9 cellular contexts compared by ENCODE assay signal in genomic region chrX:133171962-133172708, GRCh38. TPM values are rescaled to one million over a fixed set of nuclear protein-coding genes. Genes with fewer than 3 reads are reported as not detected.
DNase-seq lines count a peak whose midpoint lies in the region; ATAC-seq, FAIRE-seq and TF ChIP-seq lines count a peak whose summit lies in the region.
"Had no signal": no experiment of that assay in that cellular context is flagged by ENCODE, and none has a peak within 500 bp of the region (broad histone marks: within the 10 kb centered on the region; RNA-seq: fewer than 3 reads in every experiment).

No MANE protein-coding gene starts in this region.

- H4K20me1 ChIP-seq in endothelial cell of umbilical vein (replicated peaks; ENCODE audit: control insufficient read depth, extremely low read depth, insufficient read depth, low read length) = no peaks in the 10 kb centered on the region

- no peak for TF ChIP-seq POLR2A in NB4 (IDR thresholded peaks at IDR 0.05; ENCODE audit: extremely low read depth, insufficient read length)
- no peak for TF ChIP-seq POLR2A in endothelial cell of umbilical vein (IDR thresholded peaks at IDR 0.05; ENCODE audit: low read depth, low read length)

- peak; percentile 28 for TF ChIP-seq CTCF in NB4 (IDR thresholded peaks at IDR 0.05; ENCODE audit: low read depth, low read length)
- TF ChIP-seq CTCF in endothelial cell of umbilical vein (IDR thresholded peaks at IDR 0.05; ENCODE audit: extremely low read depth in 1 of 2, insufficient read depth in 1 of 2, low read depth in 1 of 2, low read length in 2 of 2) = peak in 1 of 2 donors; percentile 8

- H3K9ac ChIP-seq in endothelial cell of umbilical vein (replicated peaks; ENCODE audit: extremely low read depth, insufficient read depth, low read length) = no peak overlapping the region
- H3K9ac ChIP-seq: parathyroid adenoma had no signal

- intact Hi-C loops in activated naive CD4-positive, alpha-beta T cell treated with anti-CD3 and anti-CD28 coated beads for 36 hours (cut with micrococcal nuclease) = loop anchor here (5.0 kb wide), 1 partner anchor 535 kb away; no protein-coding TSS in a partner anchor
- intact Hi-C loops in endothelial cell of umbilical vein (cut with micrococcal nuclease) = loop anchor here (5.0 to 10.0 kb wide), 2 partner anchors 167 to 430 kb away; no protein-coding TSS in a partner anchor
- intact Hi-C loops in activated CD4-positive, alpha-beta memory T cell treated with anti-CD3 and anti-CD28 coated beads for 36 hours (cut with micrococcal nuclease) = no loop called here

- H3K4me1 ChIP-seq in endothelial cell of umbilical vein (ENCODE audit: control insufficient read depth, extremely low read depth, insufficient read depth, low read length) = no peaks in the 10 kb centered on the region
- H3K4me1 ChIP-seq: parathyroid adenoma had no signal

- H3K4me3 Mint-ChIP-seq in activated naive CD4-positive, alpha-beta T cell treated with anti-CD3 and anti-CD28 coated beads for 36 hours = no peak overlapping the region
- H3K4me3 Mint-ChIP-seq in activated naive CD4-positive, alpha-beta T cell treated with anti-CD3 and anti-CD28 coated beads, Interleukin-2, amount 10 ng/mL, durations not matched to agents 7 days and 5 days = no peak overlapping the region
- no peak overlapping the region for H3K4me3 Mint-ChIP-seq in stimulated activated naive B cell treated with anti-CD40 and anti-IgM and Interleukin-4, amounts not matched to agents 10 μg/mL and 1 μg/mL and 100 μg/mL, for 72 hours
- H3K4me3 Mint-ChIP-seq in activated CD4-positive, alpha-beta memory T cell treated with anti-CD3 and anti-CD28 coated beads for 36 hours = no peak overlapping the region

- no peaks in the 10 kb centered on the region for H3K36me3 ChIP-seq in endothelial cell of umbilical vein (ENCODE audit: control insufficient read depth in 2 of 2, extremely low read depth in 1 of 2, insufficient read depth in 2 of 2, low read length in 2 of 2)

- no peak for FAIRE-seq in endothelial cell of umbilical vein (lab: Jason Lieb, UNC)

- no peak overlapping the region for H3K4me2 ChIP-seq in endothelial cell of umbilical vein (ENCODE audit: insufficient read depth, low read length)

- H3K9me3 ChIP-seq in endothelial cell of umbilical vein (replicated peaks; ENCODE audit: control insufficient read depth, insufficient read depth, low read length) = no peaks in the 10 kb centered on the region

- DNase-seq in activated naive CD4-positive, alpha-beta T cell treated with anti-CD3 and anti-CD28 coated beads for 36 hours = peak; percentile 4
- no peak for DNase-seq in activated naive CD4-positive, alpha-beta T cell treated with anti-CD3 and anti-CD28 coated beads, Interleukin-2, amount 10 ng/mL, durations not matched to agents 7 days and 5 days
- DNase-seq in NB4 (ENCODE audit: low read depth) (peak; percentile 35), endothelial cell of umbilical vein (ENCODE audit: low read depth, low spot score) (peak; percentile 1)
- DNase-seq in stimulated activated naive B cell treated with anti-CD40 and anti-IgM and Interleukin-4, amounts not matched to agents 10 μg/mL and 1 μg/mL and 100 μg/mL, for 72 hours = no peak
- no peak for DNase-seq in activated CD4-positive, alpha-beta memory T cell treated with anti-CD3 and anti-CD28 coated beads for 36 hours

- H3K27ac Mint-ChIP-seq in activated naive CD4-positive, alpha-beta T cell treated with anti-CD3 and anti-CD28 coated beads for 36 hours = no peak overlapping the region
- no peak overlapping the region for H3K27ac Mint-ChIP-seq in activated naive CD4-positive, alpha-beta T cell treated with anti-CD3 and anti-CD28 coated beads, Interleukin-2, amount 10 ng/mL, durations not matched to agents 7 days and 5 days
- no peak overlapping the region for H3K27ac Mint-ChIP-seq in stimulated activated naive B cell treated with anti-CD40 and anti-IgM and Interleukin-4, amounts not matched to agents 10 μg/mL and 1 μg/mL and 100 μg/mL, for 72 hours
- H3K27ac Mint-ChIP-seq in activated CD4-positive, alpha-beta memory T cell treated with anti-CD3 and anti-CD28 coated beads for 36 hours = no peak overlapping the region

- no peaks in the 10 kb centered on the region for H3K36me3 Mint-ChIP-seq in activated naive CD4-positive, alpha-beta T cell treated with anti-CD3 and anti-CD28 coated beads for 36 hours (ENCODE audit: low read depth)
- H3K36me3 Mint-ChIP-seq in activated naive CD4-positive, alpha-beta T cell treated with anti-CD3 and anti-CD28 coated beads, Interleukin-2, amount 10 ng/mL, durations not matched to agents 7 days and 5 days = no peaks in the 10 kb centered on the region
- no peaks in the 10 kb centered on the region for H3K36me3 Mint-ChIP-seq in stimulated activated naive B cell treated with anti-CD40 and anti-IgM and Interleukin-4, amounts not matched to agents 10 μg/mL and 1 μg/mL and 100 μg/mL, for 72 hours
- H3K36me3 Mint-ChIP-seq in activated CD4-positive, alpha-beta memory T cell treated with anti-CD3 and anti-CD28 coated beads for 36 hours = no peaks in the 10 kb centered on the region

- peak; percentile 48 to 65 for ATAC-seq in stimulated activated naive B cell treated with anti-CD40 and anti-IgM and Interleukin-4, amounts not matched to agents 10 μg/mL and 1 μg/mL and 100 μg/mL, for 72 hours (replicated peaks)
- ATAC-seq in GM19452 (IDR thresholded peaks at IDR 0.05; ENCODE audit: unreplicated experiment) = no peak
- ATAC-seq in HG02763 (IDR thresholded peaks at IDR 0.05; ENCODE audit: unreplicated experiment) = no peak

- no peaks in the 10 kb centered on the region for H3K27me3 ChIP-seq in endothelial cell of umbilical vein (ENCODE audit: control insufficient read depth in 2 of 2, insufficient read depth in 2 of 2, low read length in 2 of 2)

- no peak overlapping the region for H3K4me3 ChIP-seq in NB4 (ENCODE audit: low read depth, low read length)
- H3K4me3 ChIP-seq in endothelial cell of umbilical vein (replicated peaks in 1 of 3; ENCODE audit: insufficient read depth in 1 of 3, low read depth in 1 of 3, low read length in 3 of 3) = no peak overlapping the region

- H3K27ac ChIP-seq in endothelial cell of umbilical vein (ENCODE audit: insufficient read depth, low read depth, low read length) = no peak overlapping the region
- H3K27ac ChIP-seq: parathyroid adenoma had no signal

- dilution Hi-C loops in endothelial cell of umbilical vein (cut with MboI; ENCODE audit: extremely low pct_ligation_motif_present, low sequenced_read_pairs) = no loop called here

- no TSS peak for BruUV-seq in endothelial cell of umbilical vein (replicated peaks; lab: Mats Ljungman, UMichigan)

- no peaks in the 10 kb centered on the region for H3K9me3 Mint-ChIP-seq in activated naive CD4-positive, alpha-beta T cell treated with anti-CD3 and anti-CD28 coated beads for 36 hours
- H3K9me3 Mint-ChIP-seq in activated naive CD4-positive, alpha-beta T cell treated with anti-CD3 and anti-CD28 coated beads, Interleukin-2, amount 10 ng/mL, durations not matched to agents 7 days and 5 days = no peaks in the 10 kb centered on the region
- H3K9me3 Mint-ChIP-seq in stimulated activated naive B cell treated with anti-CD40 and anti-IgM and Interleukin-4, amounts not matched to agents 10 μg/mL and 1 μg/mL and 100 μg/mL, for 72 hours = no peaks in the 10 kb centered on the region
- H3K9me3 Mint-ChIP-seq in activated CD4-positive, alpha-beta memory T cell treated with anti-CD3 and anti-CD28 coated beads for 36 hours = no peaks in the 10 kb centered on the region

- peaks cover 2% of the 10 kb centered on the region for H3K27me3 Mint-ChIP-seq in activated naive CD4-positive, alpha-beta T cell treated with anti-CD3 and anti-CD28 coated beads for 36 hours (ENCODE audit: low read depth)
- H3K27me3 Mint-ChIP-seq in activated naive CD4-positive, alpha-beta T cell treated with anti-CD3 and anti-CD28 coated beads, Interleukin-2, amount 10 ng/mL, durations not matched to agents 7 days and 5 days = no peaks in the 10 kb centered on the region
- peaks cover 0 to 11% of the 10 kb centered on the region in 2 donors for H3K27me3 Mint-ChIP-seq in stimulated activated naive B cell treated with anti-CD40 and anti-IgM and Interleukin-4, amounts not matched to agents 10 μg/mL and 1 μg/mL and 100 μg/mL, for 72 hours
- H3K27me3 Mint-ChIP-seq in activated CD4-positive, alpha-beta memory T cell treated with anti-CD3 and anti-CD28 coated beads for 36 hours = peaks cover 6% of the 10 kb centered on the region

- H2AFZ ChIP-seq in endothelial cell of umbilical vein (ENCODE audit: low read depth, low read length) = no peak overlapping the region
- H2AFZ ChIP-seq: parathyroid adenoma had no signal

- H3K4me1 Mint-ChIP-seq in activated naive CD4-positive, alpha-beta T cell treated with anti-CD3 and anti-CD28 coated beads for 36 hours (ENCODE audit: low read depth) = no peaks in the 10 kb centered on the region
- H3K4me1 Mint-ChIP-seq in activated naive CD4-positive, alpha-beta T cell treated with anti-CD3 and anti-CD28 coated beads, Interleukin-2, amount 10 ng/mL, durations not matched to agents 7 days and 5 days = no peaks in the 10 kb centered on the region
- no peaks in the 10 kb centered on the region for H3K4me1 Mint-ChIP-seq in stimulated activated naive B cell treated with anti-CD40 and anti-IgM and Interleukin-4, amounts not matched to agents 10 μg/mL and 1 μg/mL and 100 μg/mL, for 72 hours
- no peaks in the 10 kb centered on the region for H3K4me1 Mint-ChIP-seq in activated CD4-positive, alpha-beta memory T cell treated with anti-CD3 and anti-CD28 coated beads for 36 hours (ENCODE audit: low read depth)

- H3K79me2 ChIP-seq in endothelial cell of umbilical vein (ENCODE audit: control insufficient read depth, insufficient read depth, low read length) = no peaks in the 10 kb centered on the region
- H3K79me2 ChIP-seq: parathyroid adenoma had no signal

- no peaks in the 10 kb centered on the region for H3K9me1 ChIP-seq in endothelial cell of umbilical vein (replicated peaks; ENCODE audit: control insufficient read depth, extremely low read depth, insufficient read depth, low read length)

- POLR2A ChIA-PET in endothelial cell of umbilical vein (lab: Charles Lee) = no interaction called here
- POLR2A ChIA-PET in activated CD4-positive, alpha-beta memory T cell treated with anti-CD3 and anti-CD28 coated beads for 36 hours (lab: Charles Lee) = no interaction called here

- CTCF ChIA-PET in activated naive CD4-positive, alpha-beta T cell treated with anti-CD3 and anti-CD28 coated beads for 36 hours (lab: Charles Lee) = no interaction called here
- CTCF ChIA-PET in activated naive CD4-positive, alpha-beta T cell treated with anti-CD3 and anti-CD28 coated beads, Interleukin-2, amount 10 ng/mL, durations not matched to agents 7 days and 5 days (lab: Charles Lee) = no interaction called here
- CTCF ChIA-PET in endothelial cell of umbilical vein (lab: Charles Lee) = no interaction called here
- CTCF ChIA-PET in activated CD4-positive, alpha-beta memory T cell treated with anti-CD3 and anti-CD28 coated beads for 36 hours (lab: Charles Lee) = no interaction called here

RNA-seq across cellular contexts. Expression of gene TFDP3, which starts 46.0 kb away (rescaled TPM):
- not detected for total RNA-seq in activated naive CD4-positive, alpha-beta T cell treated with anti-CD3 and anti-CD28 coated beads for 36 hours
- total RNA-seq in endothelial cell of umbilical vein = not detected in 2 replicates
- not detected in 2 replicates for polyA plus RNA-seq in endothelial cell of umbilical vein
- not detected in 2 replicates for polyA plus RNA-seq in endothelial cell of umbilical vein (2011; cell fraction: cytosol; rRNA removed)
- polyA plus RNA-seq in endothelial cell of umbilical vein (2011; cell fraction: nucleus; rRNA removed) = not detected in 2 replicates
- not detected in 2 replicates for polyA plus RNA-seq in endothelial cell of umbilical vein (2012)
- polyA minus RNA-seq in endothelial cell of umbilical vein = not detected in 2 replicates
- not detected for polyA minus RNA-seq in endothelial cell of umbilical vein (2011; cell fraction: cytosol; rRNA and poly(A)+ RNA removed)
- not detected in 2 replicates for polyA minus RNA-seq in endothelial cell of umbilical vein (2011; cell fraction: nucleus; rRNA and poly(A)+ RNA removed)
- not detected for total RNA-seq in activated CD4-positive, alpha-beta memory T cell treated with anti-CD3 and anti-CD28 coated beads for 36 hours

Comparison
In these comparisons a context has a peak if more than half of its experiments do, and no peak if none do; other contexts are left out.
1. DNase-seq: peak in activated naive CD4-positive, alpha-beta T cell treated with anti-CD3 and anti-CD28 coated beads for 36 hours (single experiment), NB4 (single experiment) and endothelial cell of umbilical vein (single experiment); none in activated naive CD4-positive, alpha-beta T cell treated with anti-CD3 and anti-CD28 coated beads, Interleukin-2, amount 10 ng/mL, durations not matched to agents 7 days and 5 days (single experiment), stimulated activated naive B cell treated with anti-CD40 and anti-IgM and Interleukin-4, amounts not matched to agents 10 μg/mL and 1 μg/mL and 100 μg/mL, for 72 hours (single experiment) and activated CD4-positive, alpha-beta memory T cell treated with anti-CD3 and anti-CD28 coated beads for 36 hours (single experiment).
2. ATAC-seq: peak in stimulated activated naive B cell treated with anti-CD40 and anti-IgM and Interleukin-4, amounts not matched to agents 10 μg/mL and 1 μg/mL and 100 μg/mL, for 72 hours (2 of 2); none in GM19452 (single experiment) and HG02763 (single experiment).